Comparison of ENCODE assay signal across 10 cellular contexts in the genomic region with DNA sequence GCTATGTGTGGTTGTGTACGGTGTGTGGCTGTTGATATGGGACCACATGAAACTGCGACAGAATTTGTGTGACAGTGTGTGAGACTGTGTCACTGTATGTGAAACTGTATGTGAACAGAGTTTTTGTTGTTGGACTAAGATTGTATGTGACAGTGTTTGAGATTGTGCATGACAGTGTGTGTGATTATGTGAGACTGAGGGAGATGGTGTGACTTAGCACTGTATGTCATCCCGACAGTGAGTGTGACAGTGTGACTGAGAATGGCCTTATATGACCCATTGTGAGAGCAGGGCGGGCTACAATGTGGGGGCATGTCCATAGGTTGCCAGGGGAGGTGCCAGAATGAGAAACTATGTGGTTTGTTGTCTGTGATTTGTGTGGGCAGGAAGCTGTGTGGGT. TPM values are rescaled to one million over a fixed set of nuclear protein-coding genes. Genes with fewer than 3 reads are reported as not detected.
A peak's percentile ranks its signal among the peaks of the same experiment; 100 is the strongest.
DNase-seq lines count a peak whose midpoint lies in the region; ATAC-seq and TF ChIP-seq lines count a peak whose summit lies in the region.
"Had no signal": no experiment of that assay in that cellular context is flagged by ENCODE, and none has a peak within 500 bp of the region (broad histone marks: within the 10 kb centered on the region; RNA-seq: fewer than 3 reads in every experiment).

No MANE protein-coding gene starts in this region.

- H2AFZ ChIP-seq in smooth muscle cell (ENCODE audit: low read depth), result no peak overlapping the region

- H3K27me3 Mint-ChIP-seq in activated B cell treated with CpG ODN at 0.5 μM for 24 hours, result no peaks in the 10 kb centered on the region

- intact Hi-C loops in activated B cell treated with CpG ODN at 0.5 μM for 24 hours (cut with micrococcal nuclease), result loop anchor here (10.0 kb wide), 1 partner anchor 160 kb away; the partner anchor contains the start of gene ZNF470

- H3K4me3 Mint-ChIP-seq in activated B cell treated with CpG ODN at 0.5 μM for 24 hours, result peak overlapping the region; percentile 95

- POLR2A ChIA-PET in activated B cell treated with CpG ODN at 0.5 μM for 24 hours (lab: Charles Lee), result no interaction called here

- H3K4me1 ChIP-seq in smooth muscle cell (ENCODE audit: low read depth), result peaks cover 3% of the 10 kb centered on the region

- TF ChIP-seq CTCF in activated B cell treated with CpG ODN at 0.5 μM for 24 hours (IDR thresholded peaks at IDR 0.05), result no peak
- no peak for TF ChIP-seq CTCF in foreskin fibroblast (IDR thresholded peaks at IDR 0.05; ENCODE audit: low read depth, low read length)
- no peak for TF ChIP-seq CTCF in smooth muscle cell (IDR thresholded peaks at IDR 0.05; ENCODE audit: borderline replicate concordance, insufficient read depth, poor library complexity, severe bottlenecking)

- peaks cover 67% of the 10 kb centered on the region for H3K36me3 Mint-ChIP-seq in activated B cell treated with CpG ODN at 0.5 μM for 24 hours (ENCODE audit: low read depth)

- peak; percentile 10 for DNase-seq in activated CD4-positive, alpha-beta T cell treated with anti-CD3 and anti-CD28 coated beads for 48 hours
- no peak for DNase-seq in activated CD4-positive, alpha-beta T cell treated with anti-CD3 and anti-CD28 coated beads, Interleukin-2, amount 50 U/mL, for 1 hour
- no peak for DNase-seq in activated B cell treated with CpG ODN at 0.5 μM for 24 hours
- no peak for DNase-seq in foreskin fibroblast
- DNase-seq in smooth muscle cell (lab: John Stamatoyannopoulos, UW; ENCODE audit: unreplicated experiment), result no peak
- no peak for DNase-seq in germinal center (ENCODE audit: low spot score)
- DNase-seq in CD1c-positive myeloid dendritic cell (ENCODE audit: extremely low spot score), result no peak
- DNase-seq: cortex of kidney had no signal

- no peaks in the 10 kb centered on the region for H3F3A ChIP-seq in smooth muscle cell (ENCODE audit: low read depth)

- no peaks in the 10 kb centered on the region for H3K27me3 ChIP-seq in smooth muscle cell (ENCODE audit: low read depth)
- H3K27me3 ChIP-seq: tibial nerve had no signal

- peak overlapping the region; percentile 84 for H3K4me2 ChIP-seq in smooth muscle cell

- peaks cover 42% of the 10 kb centered on the region for H3K9me3 Mint-ChIP-seq in activated B cell treated with CpG ODN at 0.5 μM for 24 hours

- no peak overlapping the region for H3K9ac ChIP-seq in smooth muscle cell (ENCODE audit: low read depth)

- H3K4me3 ChIP-seq in foreskin fibroblast (ENCODE audit: low read depth in 1 of 2, low read length in 2 of 2), result peak overlapping the region; percentile 66 to 80
- H3K4me3 ChIP-seq in smooth muscle cell, result peak overlapping the region; percentile 78

- WGBS in smooth muscle cell (ENCODE audit: low lambda C conversion rate), result 98% methylated on average over 4 of the region's 4 CpGs

- H3K27ac Mint-ChIP-seq in activated B cell treated with CpG ODN at 0.5 μM for 24 hours, result peak overlapping the region; percentile 96

- no peak overlapping the region for H3K27ac ChIP-seq in smooth muscle cell (ENCODE audit: low read depth)

- ATAC-seq in activated B cell treated with CpG ODN at 0.5 μM for 24 hours (ENCODE audit: low read depth), result no peak
- ATAC-seq in HG02610 (IDR thresholded peaks at IDR 0.05; ENCODE audit: unreplicated experiment), result no peak

- H4K20me1 ChIP-seq in smooth muscle cell (ENCODE audit: low read depth), result no peaks in the 10 kb centered on the region

- H3K79me2 ChIP-seq in smooth muscle cell (ENCODE audit: low read depth), result peaks cover 13% of the 10 kb centered on the region

- peaks cover 29% of the 10 kb centered on the region for H3K4me1 Mint-ChIP-seq in activated B cell treated with CpG ODN at 0.5 μM for 24 hours

- CTCF ChIA-PET in activated B cell treated with CpG ODN at 0.5 μM for 24 hours (lab: Charles Lee), result interaction anchor here (0.6 kb wide), 1 partner anchor 597 kb away, joined by 3 read pairs; no protein-coding TSS in a partner anchor

- peaks cover 34% of the 10 kb centered on the region for H3K36me3 ChIP-seq in smooth muscle cell (ENCODE audit: low read depth)

- peaks cover 29% of the 10 kb centered on the region for H3K9me3 ChIP-seq in smooth muscle cell (replicated peaks; ENCODE audit: low read depth)

RNA-seq across cellular contexts. Expression of gene ZNF583, which starts 0.9 kb away (rescaled TPM):
- total RNA-seq in activated B cell treated with CpG ODN at 0.5 μM for 24 hours (5.7 and 6.0 TPM in 2 replicates), smooth muscle cell (5.5 and 7.9 TPM in 2 replicates)
- 5.2 and 6.4 TPM in 2 replicates for polyA plus RNA-seq in smooth muscle cell

RNA-seq across cellular contexts. Expression of gene ZNF582, which starts 11.7 kb away (rescaled TPM):
- total RNA-seq in activated B cell treated with CpG ODN at 0.5 μM for 24 hours, result 7.4 and 7.9 TPM in 2 replicates
- 0.99 and 4.9 TPM in 2 replicates for total RNA-seq in smooth muscle cell
- 3.8 and 4.4 TPM in 2 replicates for polyA plus RNA-seq in smooth muscle cell
